ENCODE assay signal across 1 cellular context in genomic region chr4:107839166-107839565, GRCh38.
TF ChIP-seq lines count a peak whose summit lies in the region.

No MANE protein-coding gene starts in this region.

TF ChIP-seq in A549, 52 proteins besides CTCF, POLR2A, EP300 and RAD21 (continued from another document):
- no peak for TF ChIP-seq SREBF2 (IDR thresholded peaks at IDR 0.05)
- no peak for TF ChIP-seq GATA3 (IDR thresholded peaks at IDR 0.05; ENCODE audit: borderline replicate concordance)
- TF ChIP-seq HES2 (IDR thresholded peaks at IDR 0.05) = no peak
- TF ChIP-seq ESRRA (IDR thresholded peaks at IDR 0.05; ENCODE audit: borderline replicate concordance, low read length) = no peak
- TF ChIP-seq FOSL2 (IDR thresholded peaks at IDR 0.05) = no peak
- no peak for TF ChIP-seq FOSL2 (CRISPR knock-in tag; IDR thresholded peaks at IDR 0.05)
- no peak for TF ChIP-seq NPAS2 (CRISPR knock-in tag; IDR thresholded peaks at IDR 0.05; ENCODE audit: borderline replicate concordance)
- TF ChIP-seq ZFP36 (IDR thresholded peaks at IDR 0.05; ENCODE audit: borderline replicate concordance, partially characterized antibody) = no peak
- TF ChIP-seq FOXS1 (CRISPR knock-in tag; IDR thresholded peaks at IDR 0.05) = no peak
